In genomic region chr5:115816226-115817042, GRCh38 we compare ENCODE assay signal across 8 cellular contexts. TPM values are rescaled to one million over a fixed set of nuclear protein-coding genes. Genes with fewer than 3 reads are reported as not detected.
DNase-seq lines count a peak whose midpoint lies in the region; ATAC-seq and TF ChIP-seq lines count a peak whose summit lies in the region.

CDO1 (minus strand) TSS chr5:115816659; CDS start chr5:115816397, 262 bp downstream.

- TF ChIP-seq CTCF in fibroblast of lung (conservative IDR thresholded peaks at IDR 0.05 in 1 of 2, IDR thresholded peaks at IDR 0.05 in 1 of 2; ENCODE audit: low read depth in 1 of 2, low read length in 2 of 2) (no peak), mucosa of descending colon (IDR thresholded peaks at IDR 0.05) (no peak), thoracic aorta (IDR thresholded peaks at IDR 0.05) (no peak)

- no peaks in the 10 kb centered on the region for H4K20me1 ChIP-seq in fibroblast of lung (ENCODE audit: control insufficient read depth, extremely low read depth, insufficient read depth, low read length)

- DNase-seq in C1 segment of cervical spinal cord (lab: John Stamatoyannopoulos, UW) (peak in 13 of 14 donors; percentile 30 to 88 (median 57)), fibroblast of lung (ENCODE audit: low read depth in 2 of 2) (peak; percentile 78 to 80), mucosa of descending colon (peak in 2 of 3 donors; percentile 22 to 54), thoracic aorta (ENCODE audit: low spot score) (no peak), COR-L47 (lab: John Stamatoyannopoulos, UW) (no peak)
- peak; percentile 32 to 55 for DNase-seq in activated T-cell treated with anti-CD3 and anti-CD28 coated beads, Interleukin-2, amount 50 U/mL, for 72 hours

- H3K4me3 ChIP-seq in fibroblast of lung (replicated peaks in 1 of 4; ENCODE audit: control extremely low read depth in 1 of 4, insufficient read depth in 1 of 4, low read depth in 3 of 4, low read length in 4 of 4): peak within 1 kb of the TSS; percentile 40 to 84 (median 52)
- no peak within 1 kb of the TSS for H3K4me3 ChIP-seq in mucosa of descending colon
- H3K4me3 ChIP-seq in thoracic aorta: peak within 1 kb of the TSS; percentile 80

- H3K9ac ChIP-seq in fibroblast of lung (ENCODE audit: insufficient read depth, low read length): peak within 1 kb of the TSS; percentile 70

- peak within 1 kb of the TSS; percentile 37 for H2AFZ ChIP-seq in fibroblast of lung (ENCODE audit: low read length)

- peak; percentile 53 for ATAC-seq in HG03457 (IDR thresholded peaks at IDR 0.05; ENCODE audit: unreplicated experiment)
- peak; percentile 72 to 73 for ATAC-seq in activated T-cell treated with anti-CD3 and anti-CD28 coated beads, Interleukin-2, amount 50 U/mL, for 72 hours (replicated peaks in 1 of 2)
- peak; percentile 45 for ATAC-seq in mucosa of descending colon
- ATAC-seq in thoracic aorta (ENCODE audit: insufficient number of reproducible peaks, low FRiP score, low read depth): peak; percentile 70
- no peak for ATAC-seq in GM21515 (IDR thresholded peaks at IDR 0.05; ENCODE audit: unreplicated experiment)

- H3K36me3 Mint-ChIP-seq in activated T-cell treated with anti-CD3 and anti-CD28 coated beads, Interleukin-2, amount 50 U/mL, for 72 hours (ENCODE audit: insufficient read depth in 2 of 2): no peaks in the 10 kb centered on the region

- peaks cover 5% of the 10 kb centered on the region for H3K27me3 ChIP-seq in fibroblast of lung (ENCODE audit: control insufficient read depth, insufficient read depth, low read length)
- no peaks in the 10 kb centered on the region for H3K27me3 ChIP-seq in thoracic aorta (replicated peaks; ENCODE audit: insufficient read depth)

- H3K27ac ChIP-seq in fibroblast of lung (ENCODE audit: insufficient read depth, low read length) (peak within 1 kb of the TSS; percentile 6), thoracic aorta (peak within 1 kb of the TSS; percentile 85 to 88)

- intact Hi-C loops in mucosa of descending colon (cut with DNase I, micrococcal nuclease): no loop called here

- no peaks in the 10 kb centered on the region for H3K4me1 ChIP-seq in fibroblast of lung (ENCODE audit: control insufficient read depth, extremely low read depth, insufficient read depth, low read length)
- peaks cover 8% of the 10 kb centered on the region for H3K4me1 ChIP-seq in mucosa of descending colon (ENCODE audit: low read depth)
- H3K4me1 ChIP-seq in thoracic aorta (ENCODE audit: control insufficient read depth in 1 of 2, low read depth in 2 of 2): peaks cover 5 to 28% of the 10 kb centered on the region in 2 donors

- H3K9me3 ChIP-seq in fibroblast of lung (ENCODE audit: control insufficient read depth, insufficient read depth, low read depth, low read length) (no peaks in the 10 kb centered on the region), mucosa of descending colon (no peaks in the 10 kb centered on the region), thoracic aorta (no peaks in the 10 kb centered on the region)

- no peaks in the 10 kb centered on the region for H3K79me2 ChIP-seq in fibroblast of lung (ENCODE audit: control insufficient read depth, insufficient read depth, low read length)

- H3K27ac Mint-ChIP-seq in activated T-cell treated with anti-CD3 and anti-CD28 coated beads, Interleukin-2, amount 50 U/mL, for 72 hours: no peak within 1 kb of the TSS

- H3K36me3 ChIP-seq in fibroblast of lung (ENCODE audit: control insufficient read depth, insufficient read depth, low read length) (no peaks in the 10 kb centered on the region), mucosa of descending colon (ENCODE audit: low read depth) (no peaks in the 10 kb centered on the region), thoracic aorta (no peaks in the 10 kb centered on the region)

- H3K4me2 ChIP-seq in fibroblast of lung (ENCODE audit: extremely low read depth, insufficient read depth, low read length): peak within 1 kb of the TSS; percentile 76

- peak within 1 kb of the TSS; percentile 81 to 87 for H3K4me3 Mint-ChIP-seq in activated T-cell treated with anti-CD3 and anti-CD28 coated beads, Interleukin-2, amount 50 U/mL, for 72 hours

- peaks cover 85% of the 10 kb centered on the region for H3K27me3 Mint-ChIP-seq in activated T-cell treated with anti-CD3 and anti-CD28 coated beads, Interleukin-2, amount 50 U/mL, for 72 hours (ENCODE audit: low read depth)

- peaks cover 23% of the 10 kb centered on the region for H3K4me1 Mint-ChIP-seq in activated T-cell treated with anti-CD3 and anti-CD28 coated beads, Interleukin-2, amount 50 U/mL, for 72 hours (ENCODE audit: low read depth)

- no peaks in the 10 kb centered on the region for H3K9me3 Mint-ChIP-seq in activated T-cell treated with anti-CD3 and anti-CD28 coated beads, Interleukin-2, amount 50 U/mL, for 72 hours

RNA-seq across cellular contexts. Expression of gene CDO1, which starts in this region (rescaled TPM):
- total RNA-seq in activated T-cell treated with anti-CD3 and anti-CD28 coated beads, Interleukin-2, amount 50 U/mL, for 72 hours: under 1 TPM; 0.42 to 0.50 TPM
- total RNA-seq in fibroblast of lung (4.6 and 6.9 TPM in 2 replicates), mucosa of descending colon (1 to 10 TPM in 2 of 3 donors, not detected in 1; 2.0 to 3.0 TPM), thoracic aorta (100 to 1,000 TPM in 1 of 2 donors, 10 to 100 TPM in 1; 70.7 to 132 TPM)
- 0.85 and 2.2 TPM in 2 replicates for polyA plus RNA-seq in fibroblast of lung
- 0.82 and 2.1 TPM in 2 replicates for polyA plus RNA-seq in fibroblast of lung (2012)
- polyA minus RNA-seq in fibroblast of lung (ENCODE audit: low replicate concordance): 0.75 and 1.6 TPM in 2 replicates

Comparison
In these comparisons a context has a peak if more than half of its experiments do, and no peak if none do; other contexts are left out.
1. Peak in DNase-seq and ATAC-seq in activated T-cell treated with anti-CD3 and anti-CD28 coated beads, Interleukin-2, amount 50 U/mL, for 72 hours; RNA of the gene not detected or under 1 TPM.
2. DNase-seq: peak in C1 segment of cervical spinal cord (13 of 14), fibroblast of lung (2 of 2) and mucosa of descending colon (2 of 3); none in thoracic aorta (single experiment) and COR-L47 (single experiment).